In genomic region chr17:7883781-7884386, GRCh38 we compare ENCODE assay signal across 8 cellular contexts. TPM values are rescaled to one million over a fixed set of nuclear protein-coding genes. Genes with fewer than 3 reads are reported as not detected.
DNase-seq lines count a peak whose midpoint lies in the region; ATAC-seq and TF ChIP-seq lines count a peak whose summit lies in the region.

No MANE protein-coding gene starts in this region.

- no peaks in the 10 kb centered on the region for H3K9me3 Mint-ChIP-seq in natural killer cell

- TF ChIP-seq CTCF in left ventricle myocardium inferior (IDR thresholded peaks at IDR 0.05; ENCODE audit: borderline replicate concordance): no peak
- TF ChIP-seq CTCF in natural killer cell (IDR thresholded peaks at IDR 0.05): no peak

- H3K36me3 Mint-ChIP-seq in natural killer cell: no peaks in the 10 kb centered on the region

- H3K27me3 Mint-ChIP-seq in natural killer cell (ENCODE audit: low read depth in 2 of 2): no peaks in the 10 kb centered on the region

- no peaks in the 10 kb centered on the region for H3K4me1 Mint-ChIP-seq in natural killer cell

- intact Hi-C loops in left ventricle myocardium inferior (cut with micrococcal nuclease) (no loop called here), left cardiac atrium (cut with DNase I) (loop anchor here in 1 of 2 donors (10.0 kb wide), 1 partner anchor 139 kb away; no protein-coding TSS in a partner anchor), natural killer cell (cut with micrococcal nuclease) (no loop called here)

- peak overlapping the region; percentile 7 to 76 for H3K27ac Mint-ChIP-seq in natural killer cell

- H3K4me3 Mint-ChIP-seq in natural killer cell: peak overlapping the region; percentile 71

- H3K9ac ChIP-seq in SK-N-MC (ENCODE audit: insufficient read length): peak overlapping the region; percentile 91

- H3K27ac ChIP-seq in left ventricle myocardium inferior (replicated peaks): peak overlapping the region; percentile 98
- peak overlapping the region; percentile 99 for H3K27ac ChIP-seq in SK-N-MC

- no peak for ATAC-seq in left cardiac atrium
- ATAC-seq in natural killer cell: no peak
- ATAC-seq in GM18873 (IDR thresholded peaks at IDR 0.05; ENCODE audit: low FRiP score, unreplicated experiment): no peak
- no peak for ATAC-seq in HG03097 (IDR thresholded peaks at IDR 0.05; ENCODE audit: low FRiP score, unreplicated experiment)
- ATAC-seq in HG03520 (IDR thresholded peaks at IDR 0.05; ENCODE audit: unreplicated experiment): no peak

- peaks cover 58% of the 10 kb centered on the region for H3K4me1 ChIP-seq in left ventricle myocardium inferior

- H3K36me3 ChIP-seq in left ventricle myocardium inferior: peaks cover 12% of the 10 kb centered on the region
- H3K36me3 ChIP-seq in SK-N-MC (ENCODE audit: insufficient read depth, low read length): peaks cover 9% of the 10 kb centered on the region; the same call in 1 of the 2 replicates

- H3K4me3 ChIP-seq in left ventricle myocardium inferior: peak overlapping the region; percentile 88
- H3K4me3 ChIP-seq in SK-N-MC: peak overlapping the region; percentile 82

- DNase-seq in left ventricle myocardium inferior: no peak
- DNase-seq in left cardiac atrium: no peak
- no peak for DNase-seq in SK-N-MC (ENCODE audit: low read depth, low spot score)
- DNase-seq in central memory CD4-positive, alpha-beta T cell: peak; percentile 42
- DNase-seq in natural killer cell: no peak

- H3K9me3 ChIP-seq in left ventricle myocardium inferior (replicated peaks) (no peaks in the 10 kb centered on the region), SK-N-MC (ENCODE audit: low read depth, low read length) (no peaks in the 10 kb centered on the region)

- no peaks in the 10 kb centered on the region for H3K27me3 ChIP-seq in left ventricle myocardium inferior (ENCODE audit: low read depth)

RNA-seq across cellular contexts. Expression of gene CHD3, which starts 4.7 kb away (rescaled TPM):
- total RNA-seq in left ventricle myocardium inferior: 15.6 TPM
- total RNA-seq in left cardiac atrium: 10 to 100 TPM; 24.9 to 32.9 TPM
- 100 to 1,000 TPM; 215 to 275 (median 218) TPM for total RNA-seq in natural killer cell

RNA-seq across cellular contexts. Expression of gene CYB5D1, which starts 26.1 kb away (rescaled TPM):
- total RNA-seq in left ventricle myocardium inferior (17.8 TPM), left cardiac atrium (10 to 100 TPM; 15.6 to 17.1 TPM), natural killer cell (10 to 100 TPM; 11.0 to 18.3 (median 11.5) TPM)

RNA-seq across cellular contexts. Expression of gene NAA38, which starts 26.5 kb away (rescaled TPM):
- 89.8 TPM for total RNA-seq in left ventricle myocardium inferior
- 10 to 100 TPM; 66.9 to 83.1 TPM for total RNA-seq in left cardiac atrium
- 10 to 100 TPM; 35.9 to 40.3 (median 37.3) TPM for total RNA-seq in natural killer cell

RNA-seq across cellular contexts. Expression of gene TMEM88, which starts 29.0 kb away (rescaled TPM):
- total RNA-seq in left ventricle myocardium inferior (26.4 TPM), left cardiac atrium (10 to 100 TPM; 32.5 to 33.6 TPM), natural killer cell (10 to 100 TPM; 12.7 to 45.5 (median 27.6) TPM)

RNA-seq across cellular contexts. Expression of gene RNF227, which starts 32.2 kb away (rescaled TPM):
- total RNA-seq in left ventricle myocardium inferior: 1.0 TPM
- 1 to 10 TPM; 1.1 to 1.3 TPM for total RNA-seq in left cardiac atrium
- 1 to 10 TPM; 3.6 to 5.9 (median 4.7) TPM for total RNA-seq in natural killer cell

Comparison
In these comparisons a context has a peak if more than half of its experiments do, and no peak if none do; other contexts are left out.
1. RNA of gene CHD3, which starts 4.7 kb away (total RNA-seq): 215 to 275 TPM in natural killer cell; 24.9 to 32.9 TPM in left cardiac atrium and 15.6 TPM in left ventricle myocardium inferior (single experiment); every median in the first group is over 4 times any median in the second.